ENCODE assay signal across 19 cellular contexts in genomic region chr2:137249463-137249862, GRCh38.
A peak's percentile ranks its signal among the peaks of the same experiment; 100 is the strongest.
DNase-seq lines count a peak whose midpoint lies in the region; ATAC-seq, FAIRE-seq and TF ChIP-seq lines count a peak whose summit lies in the region.
"Had no signal": no experiment of that assay in that cellular context is flagged by ENCODE, and none has a peak within 500 bp of the region (broad histone marks: within the 10 kb centered on the region; RNA-seq: fewer than 3 reads in every experiment).

No MANE protein-coding gene starts in this region.

- DNase-seq in NCI-H69 (lab: John Stamatoyannopoulos, UW) (peak; percentile 56), PC-3 (peak; percentile 26), epithelial cell of esophagus (ENCODE audit: low read depth) (peak; percentile 77), keratinocyte (ENCODE audit: low read depth, low spot score) (no peak), 8988T (no peak), neuronal stem cell (ENCODE audit: low spot score) (no peak)
- DNase-seq: AML-193; Caco-2; CD4-positive, alpha-beta T cell; GOT3; H7; HFFc6 had no signal

- H3K27me3 ChIP-seq in PC-3 (ENCODE audit: low read length), result no peaks in the 10 kb centered on the region
- H3K27me3 ChIP-seq in keratinocyte (ENCODE audit: control insufficient read depth, extremely low read depth, insufficient read depth, low read length), result no peaks in the 10 kb centered on the region
- H3K27me3 ChIP-seq in neuronal stem cell (ENCODE audit: control insufficient read depth in 3 of 3, insufficient read depth in 3 of 3, low read depth in 1 of 3, low read length in 3 of 3), result no peaks in the 10 kb centered on the region

- no peak overlapping the region for H3K18ac ChIP-seq in neuronal stem cell (ENCODE audit: low read length)

- H3K4me3 ChIP-seq in PC-3 (ENCODE audit: low read length) (no peak overlapping the region), epithelial cell of esophagus (ENCODE audit: low read length) (no peak overlapping the region), keratinocyte (ENCODE audit: control insufficient read depth in 2 of 3, extremely low read depth in 1 of 3, insufficient read depth in 2 of 3, low read depth in 1 of 3, low read length in 3 of 3) (no peak overlapping the region), neuronal stem cell (ENCODE audit: low read length in 2 of 2) (no peak overlapping the region)
- H3K4me3 ChIP-seq: A549 had no signal

- BruUV-seq in PC-3 (replicated peaks; lab: Mats Ljungman, UMichigan), result no TSS peak

- TF ChIP-seq CTCF in PC-3 (conservative IDR thresholded peaks at IDR 0.05; ENCODE audit: low read depth, low read length), result no peak
- TF ChIP-seq CTCF in epithelial cell of esophagus (IDR thresholded peaks at IDR 0.05; ENCODE audit: insufficient read depth, low read depth, low read length, missing control alignments), result no peak
- TF ChIP-seq CTCF in keratinocyte (optimal IDR thresholded peaks at IDR 0.05 in 1 of 3, IDR thresholded peaks at IDR 0.05 in 1 of 3, conservative IDR thresholded peaks at IDR 0.05 in 1 of 3; ENCODE audit: extremely low read depth in 1 of 3, insufficient read depth in 2 of 3, low read length in 3 of 3), result no peak

- H4K91ac ChIP-seq in neuronal stem cell (ENCODE audit: low read depth, low read length, poor library complexity), result no peak overlapping the region

- H2AK5ac ChIP-seq in neuronal stem cell (ENCODE audit: low read depth, low read length), result no peak overlapping the region

- H3K9me3 ChIP-seq in PC-3 (ENCODE audit: low read length) (no peaks in the 10 kb centered on the region), keratinocyte (ENCODE audit: control insufficient read depth, low read depth, low read length) (no peaks in the 10 kb centered on the region), neuronal stem cell (replicated peaks in 1 of 2; ENCODE audit: control insufficient read depth in 2 of 2, insufficient read depth in 1 of 2, low read depth in 1 of 2, low read length in 2 of 2) (no peaks in the 10 kb centered on the region)
- H3K9me3 ChIP-seq: A549, Caco-2 had no signal

- H3K79me1 ChIP-seq in neuronal stem cell (ENCODE audit: low read depth, low read length), result no peaks in the 10 kb centered on the region

- no CpG with 5 or more reads among the region's 4 CpGs for WGBS in neuronal stem cell (ENCODE audit: extremely low coverage in 2 of 2, insufficient read length in 2 of 2, insufficient replicate concordance in 1 of 2), 2 donors

- H3K9me2 ChIP-seq in PC-3 (replicated peaks; ENCODE audit: low read length), result no peaks in the 10 kb centered on the region

- H3F3A ChIP-seq in PC-3 (ENCODE audit: low read length, unreplicated experiment), result peaks cover 8% of the 10 kb centered on the region

- peak; percentile 76 for FAIRE-seq in keratinocyte (lab: Jason Lieb, UNC)
- FAIRE-seq: A549, D721Med, G401.6, GM12892 had no signal

- no peak overlapping the region for H2BK5ac ChIP-seq in neuronal stem cell (ENCODE audit: low read length)

- no peaks in the 10 kb centered on the region for H3K79me2 ChIP-seq in PC-3 (ENCODE audit: low read length)
- H3K79me2 ChIP-seq in keratinocyte (ENCODE audit: control insufficient read depth, insufficient read depth, low read length), result no peaks in the 10 kb centered on the region

- POLR2A ChIA-PET in PC-3 (lab: Charles Lee; ENCODE audit: unreplicated experiment), result no interaction called here

- no peak overlapping the region for H2BK15ac ChIP-seq in neuronal stem cell (ENCODE audit: low read length)

- H3K4ac ChIP-seq in neuronal stem cell (ENCODE audit: low read length), result no peak overlapping the region

- dilution Hi-C loops in keratinocyte (cut with MboI; ENCODE audit: extremely low pct_ligation_motif_present, low sequenced_read_pairs), result no loop called here

- H3K27ac ChIP-seq in PC-3 (ENCODE audit: low read length) (no peak overlapping the region), keratinocyte (ENCODE audit: control insufficient read depth, insufficient read depth, low read length) (no peak overlapping the region), neuronal stem cell (replicated peaks; ENCODE audit: low read length) (no peak overlapping the region)
- H3K27ac ChIP-seq: A549, C4-2B had no signal

- H3K9me1 ChIP-seq in keratinocyte (ENCODE audit: control insufficient read depth, extremely low read depth, insufficient read depth, low read length), result no peaks in the 10 kb centered on the region

- H3K4me2 ChIP-seq in PC-3 (ENCODE audit: low read length), result no peak overlapping the region
- H3K4me2 ChIP-seq in keratinocyte (ENCODE audit: control insufficient read depth, extremely low read depth, insufficient read depth, low read depth, low read length), result no peak overlapping the region
- H3K4me2 ChIP-seq in neuronal stem cell (ENCODE audit: insufficient read depth, low read length, poor library complexity, severe bottlenecking), result no peak overlapping the region
- H3K4me2 ChIP-seq: A549 had no signal

- ATAC-seq in PC-3 (no peak), HG02973 (IDR thresholded peaks at IDR 0.05; ENCODE audit: unreplicated experiment) (no peak)
- ATAC-seq: A549, HCT116 had no signal

- H3K4me1 ChIP-seq in PC-3 (ENCODE audit: insufficient read depth, low read length) (peaks cover 30% of the 10 kb centered on the region), keratinocyte (ENCODE audit: control insufficient read depth, extremely low read depth, insufficient read depth, low read length) (peaks cover 35% of the 10 kb centered on the region), neuronal stem cell (ENCODE audit: control insufficient read depth in 2 of 2, insufficient read depth in 1 of 2, low read depth in 1 of 2, low read length in 2 of 2) (no peaks in the 10 kb centered on the region)
- H3K4me1 ChIP-seq: A549, Caco-2 had no signal

- H3K14ac ChIP-seq in neuronal stem cell (ENCODE audit: low read length), result no peak overlapping the region

- intact Hi-C loops in PC-3 (cut with micrococcal nuclease), result no loop called here

- CTCF ChIA-PET in PC-3 (lab: Charles Lee), result no interaction called here

- H2BK12ac ChIP-seq in neuronal stem cell (ENCODE audit: low read length), result no peak overlapping the region

- no peaks in the 10 kb centered on the region for H3K36me3 ChIP-seq in PC-3 (ENCODE audit: low read depth, low read length)
- H3K36me3 ChIP-seq in keratinocyte (ENCODE audit: control insufficient read depth in 2 of 2, extremely low read depth in 1 of 2, insufficient read depth in 2 of 2, low read length in 2 of 2), result no peaks in the 10 kb centered on the region
- H3K36me3 ChIP-seq in neuronal stem cell (replicated peaks in 1 of 2; ENCODE audit: control insufficient read depth in 2 of 2, insufficient read depth in 2 of 2, low read length in 2 of 2), result no peaks in the 10 kb centered on the region

- no peak overlapping the region for H2BK120ac ChIP-seq in neuronal stem cell (ENCODE audit: low read depth, low read length)

- H4K20me1 ChIP-seq in PC-3 (ENCODE audit: low read length), result no peaks in the 10 kb centered on the region
- H4K20me1 ChIP-seq in keratinocyte (ENCODE audit: control insufficient read depth, extremely low read depth, insufficient read depth, low read length), result no peaks in the 10 kb centered on the region

- no peak overlapping the region for H4K8ac ChIP-seq in neuronal stem cell (ENCODE audit: low read depth, low read length)

- H2AFZ ChIP-seq in PC-3 (ENCODE audit: low read length) (no peak overlapping the region), keratinocyte (ENCODE audit: control insufficient read depth, low read length) (peak overlapping the region; percentile 55), neuronal stem cell (ENCODE audit: low read length) (no peak overlapping the region)

- H3K9ac ChIP-seq in PC-3 (ENCODE audit: low read length), result no peak overlapping the region
- no peak overlapping the region for H3K9ac ChIP-seq in keratinocyte (ENCODE audit: control insufficient read depth, extremely low read depth, insufficient read depth, low read length)
- H3K9ac ChIP-seq in neuronal stem cell (ENCODE audit: low read depth, low read length, poor library complexity), result no peak overlapping the region

- H3K23ac ChIP-seq in neuronal stem cell (ENCODE audit: low read depth, low read length, poor library complexity), result no peak overlapping the region

Comparison
In these comparisons a context has a peak if more than half of its experiments do, and no peak if none do; other contexts are left out.
1. DNase-seq: peak in NCI-H69 (single experiment), PC-3 (single experiment) and epithelial cell of esophagus (single experiment); none in keratinocyte (single experiment), 8988T (single experiment) and neuronal stem cell (single experiment).